9 cellular contexts compared by ENCODE assay signal in genomic region chr16:14354561-14355351, GRCh38.
DNase-seq lines count a peak whose midpoint lies in the region; ATAC-seq and TF ChIP-seq lines count a peak whose summit lies in the region.
"Had no signal": no experiment of that assay in that cellular context is flagged by ENCODE, and none has a peak within 500 bp of the region (broad histone marks: within the 10 kb centered on the region; RNA-seq: fewer than 3 reads in every experiment).

No MANE protein-coding gene starts in this region.

- H3K4me3 Mint-ChIP-seq in dendritic cell treated with granulocyte-macrophage colony-stimulating factor and Interleukin-4, amounts not matched to agents 40 ng/mL and 50 ng/mL, for 4 days, result no peak overlapping the region
- H3K4me3 Mint-ChIP-seq in osteocyte (ENCODE audit: unreplicated experiment), result no peak overlapping the region

- H3K4me1 ChIP-seq in GM23248 (ENCODE audit: insufficient read depth), result peaks cover 5% of the 10 kb centered on the region

- peak; percentile 56 for DNase-seq in GM23248
- DNase-seq in NAMALWA (ENCODE audit: low spot score), result peak; percentile 98
- DNase-seq in stimulated activated CD4-positive, alpha-beta T cell treated with anti-CD3 and anti-CD28 coated beads, TNF-alpha, amount 100 ng/mL, for 24 hours (ENCODE audit: low read depth in 3 of 3), result peak in 2 of 3 experiments; percentile 14 to 23
- no peak for DNase-seq in NCI-H524 treated with DMSO at 0.1 percent for 48 hours (lab: John Stamatoyannopoulos, UW)
- no peak for DNase-seq in UCSD-AML1 (lab: John Stamatoyannopoulos, UW; ENCODE audit: unreplicated experiment)
- no peak for DNase-seq in osteocyte (ENCODE audit: extremely low spot score, unreplicated experiment)

- H3K9ac ChIP-seq in GM23248, result peak overlapping the region; percentile 52

- H3K9me2 ChIP-seq in GM23248 (ENCODE audit: insufficient read depth), result no peaks in the 10 kb centered on the region

- H3K4me1 Mint-ChIP-seq in dendritic cell treated with granulocyte-macrophage colony-stimulating factor and Interleukin-4, amounts not matched to agents 40 ng/mL and 50 ng/mL, for 4 days (ENCODE audit: low read depth), result peaks cover 31% of the 10 kb centered on the region
- H3K4me1 Mint-ChIP-seq in osteocyte (ENCODE audit: unreplicated experiment), result peaks cover 7% of the 10 kb centered on the region

- H3K27ac Mint-ChIP-seq in dendritic cell treated with granulocyte-macrophage colony-stimulating factor and Interleukin-4, amounts not matched to agents 40 ng/mL and 50 ng/mL, for 4 days, result peak overlapping the region; percentile 13
- no peak overlapping the region for H3K27ac Mint-ChIP-seq in osteocyte (ENCODE audit: unreplicated experiment)

- H3K4me3 ChIP-seq in GM23248, result peak overlapping the region; percentile 67

- no peaks in the 10 kb centered on the region for H3K79me2 ChIP-seq in GM23248 (ENCODE audit: insufficient read depth)

- H3K36me3 Mint-ChIP-seq in dendritic cell treated with granulocyte-macrophage colony-stimulating factor and Interleukin-4, amounts not matched to agents 40 ng/mL and 50 ng/mL, for 4 days (ENCODE audit: low read depth), result no peaks in the 10 kb centered on the region
- no peaks in the 10 kb centered on the region for H3K36me3 Mint-ChIP-seq in osteocyte (ENCODE audit: unreplicated experiment)

- H3K4me2 ChIP-seq in GM23248 (ENCODE audit: unreplicated experiment), result peak overlapping the region; percentile 62

- no peaks in the 10 kb centered on the region for H3K36me3 ChIP-seq in GM23248 (ENCODE audit: low read depth)
- H3K36me3 ChIP-seq: neutrophil had no signal

- H3F3A ChIP-seq in GM23248 (ENCODE audit: insufficient read depth), result no peaks in the 10 kb centered on the region

- ATAC-seq in GM18511 (IDR thresholded peaks at IDR 0.05; ENCODE audit: unreplicated experiment), result peak; percentile 93

- H3K9me3 Mint-ChIP-seq in dendritic cell treated with granulocyte-macrophage colony-stimulating factor and Interleukin-4, amounts not matched to agents 40 ng/mL and 50 ng/mL, for 4 days, result no peaks in the 10 kb centered on the region
- H3K9me3 Mint-ChIP-seq in osteocyte (ENCODE audit: unreplicated experiment), result no peaks in the 10 kb centered on the region

- TF ChIP-seq CTCF in osteocyte (IDR thresholded peaks at IDR 0.05), result no peak

- WGBS in GM23248 (ENCODE audit: low coverage in 1 of 2, low lambda C conversion rate in 2 of 2, missing lambda C conversion rate in 2 of 2), 2 experiments, result 14 to 20% methylated on average over 10 of the region's 10 CpGs

- H3K27ac ChIP-seq in GM23248, result no peak overlapping the region
- H3K27ac ChIP-seq: neutrophil had no signal

- H3K27me3 ChIP-seq in GM23248 (replicated peaks; ENCODE audit: insufficient read depth), result no peaks in the 10 kb centered on the region
- H3K27me3 ChIP-seq: neutrophil had no signal

- H2AFZ ChIP-seq in GM23248, result peak overlapping the region; percentile 80

- H4K20me1 ChIP-seq in GM23248 (ENCODE audit: insufficient read depth), result no peaks in the 10 kb centered on the region

- peaks cover 54% of the 10 kb centered on the region for H3K27me3 Mint-ChIP-seq in dendritic cell treated with granulocyte-macrophage colony-stimulating factor and Interleukin-4, amounts not matched to agents 40 ng/mL and 50 ng/mL, for 4 days
- peaks cover 13% of the 10 kb centered on the region for H3K27me3 Mint-ChIP-seq in osteocyte (ENCODE audit: unreplicated experiment)

- H3K9me3 ChIP-seq in GM23248 (ENCODE audit: low read depth), result no peaks in the 10 kb centered on the region
- H3K9me3 ChIP-seq: neutrophil had no signal

- in situ Hi-C loops in GM23248 (cut with MboI), result no loop called here

- intact Hi-C loops in dendritic cell treated with granulocyte-macrophage colony-stimulating factor and Interleukin-4, amounts not matched to agents 40 ng/mL and 50 ng/mL, for 4 days (cut with micrococcal nuclease), result loop anchor here (2.0 kb wide), 1 partner anchor 62 kb away; no protein-coding TSS in a partner anchor

Comparison
In these comparisons a context has a peak if more than half of its experiments do, and no peak if none do; other contexts are left out.
1. DNase-seq: peak in GM23248 (single experiment), NAMALWA (single experiment) and stimulated activated CD4-positive, alpha-beta T cell treated with anti-CD3 and anti-CD28 coated beads, TNF-alpha, amount 100 ng/mL, for 24 hours (2 of 3); none in NCI-H524 treated with DMSO at 0.1 percent for 48 hours (single experiment), UCSD-AML1 (single experiment) and osteocyte (single experiment).